ENCODE assay signal across 12 cellular contexts in the genomic region with DNA sequence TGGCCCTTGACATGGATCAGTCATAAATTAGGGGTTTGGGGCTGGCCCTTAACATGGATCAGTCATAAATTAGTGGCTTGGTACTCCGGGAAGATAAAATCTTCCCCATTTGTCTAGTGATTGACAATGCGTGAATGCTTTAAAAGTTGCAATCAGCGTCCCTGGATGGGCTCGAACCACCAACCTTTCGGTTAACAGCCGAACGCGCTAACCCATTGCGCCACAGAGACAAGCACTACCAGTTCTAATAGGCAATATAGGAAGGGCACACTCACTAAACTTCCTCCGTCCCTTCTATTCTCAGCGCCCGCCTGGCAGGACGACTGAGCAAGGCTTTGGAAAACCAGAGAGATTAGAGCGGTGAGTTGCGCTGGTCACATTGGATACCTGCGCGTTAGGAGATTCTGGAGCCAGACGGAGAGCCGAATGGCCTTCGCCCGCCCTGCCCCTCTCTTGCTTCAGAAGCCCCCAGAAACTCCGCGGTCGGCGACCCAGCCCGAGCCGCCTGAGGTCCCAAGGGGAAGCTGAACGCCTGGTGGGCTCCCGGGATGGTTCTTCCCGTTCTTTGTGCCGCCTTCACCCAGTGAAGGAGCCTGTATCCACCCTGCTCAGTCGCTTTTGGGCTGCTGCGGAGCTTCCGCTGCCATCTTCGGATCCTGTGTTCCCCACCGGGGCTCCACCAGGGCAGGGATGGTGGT.
A peak's percentile ranks its signal among the peaks of the same experiment; 100 is the strongest.
DNase-seq lines count a peak whose midpoint lies in the region; TF ChIP-seq lines count a peak whose summit lies in the region.
"Had no signal": no experiment of that assay in that cellular context is flagged by ENCODE, and none has a peak within 500 bp of the region (broad histone marks: within the 10 kb centered on the region; RNA-seq: fewer than 3 reads in every experiment).

No MANE protein-coding gene starts in this region.

- no peaks in the 10 kb centered on the region; the same call in 1 of the 2 replicates for H3K27me3 ChIP-seq in GM06990 (replicated peaks; ENCODE audit: control insufficient read depth, insufficient read depth, low read length)

- TF ChIP-seq POLR2A in lower leg skin (IDR thresholded peaks at IDR 0.05), result no peak

- H3K4me3 ChIP-seq in GM06990 (replicated peaks; ENCODE audit: low read depth, low read length) (no peak overlapping the region; the same call in 1 of the 2 replicates), epithelial cell of proximal tubule (ENCODE audit: low read depth, low read length) (peak overlapping the region; percentile 72), lower leg skin (ENCODE audit: low read depth, poor library complexity, severe bottlenecking) (no peak overlapping the region)

- DNase-seq in GM06990 (ENCODE audit: extremely low read depth, insufficient read length), result peak; percentile 0
- peak; percentile 11 for DNase-seq in NCI-H69 (lab: John Stamatoyannopoulos, UW)
- DNase-seq in epithelial cell of proximal tubule (ENCODE audit: low read depth), result no peak
- peak; percentile 49 for DNase-seq in pons (ENCODE audit: low spot score)
- no peak for DNase-seq in lower leg skin (ENCODE audit: low spot score in 2 of 2)
- DNase-seq in AG08396 (ENCODE audit: low spot score), result no peak
- DNase-seq in SK-N-DZ (ENCODE audit: low spot score), result no peak
- DNase-seq in GM10266 (ENCODE audit: extremely low spot score), result no peak
- DNase-seq: activated CD4-positive, alpha-beta T cell treated with anti-CD3 and anti-CD28 coated beads for 4 hours; effector memory CD4-positive, alpha-beta T cell; NCI-H2029 treated with DMSO at 0.1 percent for 48 hours; stimulated activated naive CD4-positive, alpha-beta T cell treated with Interleukin-2 at 50 U/mL for 16 hours had no signal

- intact Hi-C loops in lower leg skin (cut with DNase I; ENCODE audit: low total_unique reads), result no loop called here

- no peak for TF ChIP-seq CTCF in GM06990 (IDR thresholded peaks at IDR 0.05; ENCODE audit: insufficient read depth, low read length, poor library complexity, severe bottlenecking)
- no peak for TF ChIP-seq CTCF in epithelial cell of proximal tubule (conservative IDR thresholded peaks at IDR 0.05; ENCODE audit: low read depth, low read length)
- TF ChIP-seq CTCF in lower leg skin (IDR thresholded peaks at IDR 0.05), result no peak
- no peak for TF ChIP-seq CTCF in GM10266 (IDR thresholded peaks at IDR 0.05; ENCODE audit: control insufficient read depth, insufficient read depth, low read depth, missing control alignments)

- no peaks in the 10 kb centered on the region for H3K36me3 ChIP-seq in GM06990 (ENCODE audit: control insufficient read depth, insufficient read depth, low read length)

- WGBS in lower leg skin, 2 donors, result 2 to 5% methylated on average over 6 to 22 of the region's 36 CpGs

Comparison
In these comparisons a context has a peak if more than half of its experiments do, and no peak if none do; other contexts are left out.
1. DNase-seq: peak in GM06990 (single experiment), NCI-H69 (single experiment) and pons (single experiment); none in epithelial cell of proximal tubule (single experiment), lower leg skin (0 of 2), AG08396 (single experiment), SK-N-DZ (single experiment) and GM10266 (single experiment).